Comparison of ENCODE assay signal across 23 cellular contexts in genomic region chr18:78102135-78102534, GRCh38.
DNase-seq lines count a peak whose midpoint lies in the region; ATAC-seq, FAIRE-seq and TF ChIP-seq lines count a peak whose summit lies in the region.
"Had no signal": no experiment of that assay in that cellular context is flagged by ENCODE, and none has a peak within 500 bp of the region (broad histone marks: within the 10 kb centered on the region; RNA-seq: fewer than 3 reads in every experiment).

No MANE protein-coding gene starts in this region.

- H3K27ac ChIP-seq in VCaP (peak overlapping the region; percentile 93; the same call in 1 of the 2 replicates), esophagus muscularis mucosa (replicated peaks in 1 of 4) (no peak overlapping the region), right lobe of liver (no peak overlapping the region), small intestine (ENCODE audit: low read depth in 1 of 2, low read length in 1 of 2) (no peak overlapping the region)
- H3K27ac ChIP-seq: 22Rv1; A549; BLaER1 treated with 17β-estradiol and CSF1 and Interleukin-3, amounts not matched to agents 10 nM and 100 nM; C4-2B had no signal

- H3K9me3 ChIP-seq in esophagus muscularis mucosa (no peaks in the 10 kb centered on the region), right lobe of liver (no peaks in the 10 kb centered on the region), small intestine (ENCODE audit: control insufficient read depth, low read depth) (no peaks in the 10 kb centered on the region)
- H3K9me3 ChIP-seq: A549, Caco-2 had no signal

- H3K27me3 ChIP-seq in esophagus muscularis mucosa (no peaks in the 10 kb centered on the region), right lobe of liver (no peaks in the 10 kb centered on the region), small intestine (ENCODE audit: control insufficient read depth in 2 of 2, insufficient read depth in 2 of 2, low read length in 2 of 2) (no peaks in the 10 kb centered on the region)
- H3K27me3 ChIP-seq: BLaER1 treated with 17β-estradiol and CSF1 and Interleukin-3, amounts not matched to agents 10 nM and 100 nM had no signal

- intact Hi-C loops in esophagus muscularis mucosa (cut with DNase I) (no loop called here), right lobe of liver (cut with DNase I) (no loop called here)

- peak; percentile 89 for DNase-seq in esophagus muscularis mucosa (ENCODE audit: extremely low spot score)
- DNase-seq in right lobe of liver, result no peak
- DNase-seq in small intestine, result peak; percentile 56
- DNase-seq in globus pallidus (ENCODE audit: low spot score), result no peak
- no peak for DNase-seq in stimulated activated CD4-positive, alpha-beta T cell treated with anti-CD3 and anti-CD28 coated beads, Interleukin-2, amount 100 ng/mL, for 24 hours
- no peak for DNase-seq in mesenteric fat pad (ENCODE audit: low spot score)
- DNase-seq: AML-193; Caco-2; Calu3; CD4-positive, alpha-beta T cell; CD8-positive, alpha-beta T cell; DMS79 treated with DMSO at 0.1 percent for 48 hours; GF-D8 had no signal

- ATAC-seq in right lobe of liver (peak in 3 of 4 donors; percentile 25 to 61 (median 39)), GM21390 (IDR thresholded peaks at IDR 0.05; ENCODE audit: unreplicated experiment) (no peak)
- ATAC-seq: A549; CD8-positive, alpha-beta T cell had no signal

- WGBS in esophagus muscularis mucosa, result 87% methylated on average over 8 of the region's 8 CpGs
- 45% methylated on average over 7 of the region's 8 CpGs for WGBS in right lobe of liver (ENCODE audit: insufficient coverage, low coverage, low lambda C conversion rate, missing lambda C conversion rate)
- WGBS in small intestine, 3 donors, result 44 to 72% (median 52%) methylated on average over 8 of the region's 8 CpGs

- TF ChIP-seq CTCF in VCaP (conservative IDR thresholded peaks at IDR 0.05) (no peak), esophagus muscularis mucosa (IDR thresholded peaks at IDR 0.05) (no peak), right lobe of liver (IDR thresholded peaks at IDR 0.05) (no peak)

- no peak for FAIRE-seq in small intestine (lab: Jason Lieb, UNC)
- FAIRE-seq: A549, D721Med, G401.6, GM12891, GM19239 had no signal

- no peak for TF ChIP-seq EP300 in esophagus muscularis mucosa (IDR thresholded peaks at IDR 0.05)

- H3K36me3 ChIP-seq in esophagus muscularis mucosa (no peaks in the 10 kb centered on the region), right lobe of liver (no peaks in the 10 kb centered on the region), small intestine (ENCODE audit: control insufficient read depth in 2 of 2, insufficient read depth in 2 of 2, low read length in 2 of 2) (no peaks in the 10 kb centered on the region)
- H3K36me3 ChIP-seq: BLaER1 treated with 17β-estradiol and CSF1 and Interleukin-3, amounts not matched to agents 10 nM and 100 nM had no signal

- H3K4me1 ChIP-seq in esophagus muscularis mucosa (no peaks in the 10 kb centered on the region), right lobe of liver (no peaks in the 10 kb centered on the region), small intestine (ENCODE audit: control insufficient read depth in 2 of 2, insufficient read depth in 1 of 2, low read depth in 1 of 2, low read length in 1 of 2) (no peaks in the 10 kb centered on the region)
- H3K4me1 ChIP-seq: A549, Caco-2 had no signal

- TF ChIP-seq POLR2A in esophagus muscularis mucosa (IDR thresholded peaks at IDR 0.05; ENCODE audit: low read depth) (no peak), right lobe of liver (IDR thresholded peaks at IDR 0.05) (no peak)

- H3K4me3 ChIP-seq in esophagus muscularis mucosa, result no peak overlapping the region
- H3K4me3 ChIP-seq in right lobe of liver, result no peak overlapping the region
- no peak overlapping the region for H3K4me3 ChIP-seq in small intestine (ENCODE audit: low read depth in 1 of 2, low read length in 2 of 2)
- H3K4me3 ChIP-seq: A549; BLaER1 treated with 17β-estradiol and CSF1 and Interleukin-3, amounts not matched to agents 10 nM and 100 nM had no signal

Comparison
In these comparisons a context has a peak if more than half of its experiments do, and no peak if none do; other contexts are left out.
1. DNase-seq: peak in esophagus muscularis mucosa (single experiment) and small intestine (single experiment); none in right lobe of liver (0 of 3), globus pallidus (single experiment), stimulated activated CD4-positive, alpha-beta T cell treated with anti-CD3 and anti-CD28 coated beads, Interleukin-2, amount 100 ng/mL, for 24 hours (0 of 2) and mesenteric fat pad (single experiment).